1 cellular context compared by ENCODE assay signal in genomic region chr2:219160186-219161017, GRCh38.
A peak's percentile ranks its signal among the peaks of the same experiment; 100 is the strongest.
TF ChIP-seq lines count a peak whose summit lies in the region.

A gene with protein sequence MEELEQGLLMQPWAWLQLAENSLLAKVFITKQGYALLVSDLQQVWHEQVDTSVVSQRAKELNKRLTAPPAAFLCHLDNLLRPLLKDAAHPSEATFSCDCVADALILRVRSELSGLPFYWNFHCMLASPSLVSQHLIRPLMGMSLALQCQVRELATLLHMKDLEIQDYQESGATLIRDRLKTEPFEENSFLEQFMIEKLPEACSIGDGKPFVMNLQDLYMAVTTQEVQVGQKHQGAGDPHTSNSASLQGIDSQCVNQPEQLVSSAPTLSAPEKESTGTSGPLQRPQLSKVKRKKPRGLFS (minus strand): TSS chr2:219160815. CDS start chr2:219158362, 2,453 bp downstream.

TF ChIP-seq in HepG2, 621 proteins besides CTCF, POLR2A, EP300 and RAD21 (continued from another document and continues in another):
- TF ChIP-seq SALL1 (CRISPR knock-in tag; IDR thresholded peaks at IDR 0.05) (peak; percentile 91), AGO1 (IDR thresholded peaks at IDR 0.05; ENCODE audit: low read depth, low read length, poor library complexity, severe bottlenecking) (peak; percentile 78), EZH2 (conservative IDR thresholded peaks at IDR 0.05; ENCODE audit: low read depth, low read length) (no peak), ZFP37 (CRISPR knock-in tag; IDR thresholded peaks at IDR 0.05; ENCODE audit: borderline replicate concordance) (peak; percentile 95; the same call in 1 of the 2 replicates), PRDM4 (CRISPR knock-in tag; IDR thresholded peaks at IDR 0.05; ENCODE audit: borderline replicate concordance) (no peak), ASH2L (IDR thresholded peaks at IDR 0.05; ENCODE audit: insufficient read length, low read depth, low read length) (peak; percentile 92), ZC3H4 (CRISPR knock-in tag; IDR thresholded peaks at IDR 0.05; ENCODE audit: borderline replicate concordance) (no peak), ZNF253 (CRISPR knock-in tag; IDR thresholded peaks at IDR 0.05; ENCODE audit: borderline replicate concordance) (no peak), DBP (CRISPR knock-in tag; IDR thresholded peaks at IDR 0.05; ENCODE audit: not compliant biosample characterization) (peak; percentile 11), BORCS8-MEF2B (CRISPR knock-in tag; IDR thresholded peaks at IDR 0.05) (peak; percentile 98), HIC2 (CRISPR knock-in tag; IDR thresholded peaks at IDR 0.05; ENCODE audit: low read depth) (peak; percentile 64), NFATC3 (CRISPR knock-in tag; IDR thresholded peaks at IDR 0.05) (peak; percentile 80; the same call in 1 of the 2 replicates), ZNF670 (CRISPR knock-in tag; IDR thresholded peaks at IDR 0.05; ENCODE audit: borderline replicate concordance) (peak; percentile 88; the same call in 1 of the 2 replicates), SMAD3 (CRISPR knock-in tag; IDR thresholded peaks at IDR 0.05) (peak; percentile 38), ZNF780A (CRISPR knock-in tag; IDR thresholded peaks at IDR 0.05) (no peak), RBFOX2 (IDR thresholded peaks at IDR 0.05; ENCODE audit: low read depth, low read length) (peak; percentile 97), ZNF788 (CRISPR knock-in tag; IDR thresholded peaks at IDR 0.05; ENCODE audit: borderline replicate concordance) (peak; percentile 76), ZMYM3 (CRISPR knock-in tag; IDR thresholded peaks at IDR 0.05) (peak; percentile 63), DNMT3B (CRISPR knock-in tag; conservative IDR thresholded peaks at IDR 0.05) (no peak; the same call in 1 of the 2 replicates), SMC3 (IDR thresholded peaks at IDR 0.05; ENCODE audit: low read length) (peak; percentile 73; the same call in 1 of the 2 replicates), ZNF747 (CRISPR knock-in tag; IDR thresholded peaks at IDR 0.05; ENCODE audit: borderline replicate concordance) (peak; percentile 96), ZNF350 (CRISPR knock-in tag; IDR thresholded peaks at IDR 0.05; ENCODE audit: borderline replicate concordance, low read depth) (peak; percentile 92), ZBTB25 (CRISPR knock-in tag; IDR thresholded peaks at IDR 0.05) (peak; percentile 73), ZKSCAN5 (CRISPR knock-in tag; IDR thresholded peaks at IDR 0.05) (0 out of 2 replicates have a peak, but pooled peaks have one; percentile 73), GATAD1 (CRISPR knock-in tag; IDR thresholded peaks at IDR 0.05) (peak; percentile 77), ZNF777 (CRISPR knock-in tag; IDR thresholded peaks at IDR 0.05) (peak; percentile 81), ZNF841 (CRISPR knock-in tag; IDR thresholded peaks at IDR 0.05; ENCODE audit: borderline replicate concordance) (no peak), REPIN1 (CRISPR knock-in tag; IDR thresholded peaks at IDR 0.05; ENCODE audit: borderline replicate concordance, low read depth) (peak; percentile 88), THYN1 (CRISPR knock-in tag; IDR thresholded peaks at IDR 0.05; ENCODE audit: borderline replicate concordance, low read depth) (peak; percentile 97), HOXA9 (CRISPR knock-in tag; IDR thresholded peaks at IDR 0.05; ENCODE audit: borderline replicate concordance) (peak; percentile 76; the same call in 1 of the 2 replicates), SRF (IDR thresholded peaks at IDR 0.05; ENCODE audit: low read depth, low read length) (no peak; the same call in 1 of the 2 replicates), IRF2 (CRISPR knock-in tag; IDR thresholded peaks at IDR 0.05) (peak; percentile 85), SP4 (CRISPR knock-in tag; IDR thresholded peaks at IDR 0.05) (peak; percentile 87), WIZ (CRISPR knock-in tag; IDR thresholded peaks at IDR 0.05) (peak; percentile 78; the same call in 1 of the 2 replicates), CAMTA2 (CRISPR knock-in tag; IDR thresholded peaks at IDR 0.05; ENCODE audit: borderline replicate concordance) (0 out of 2 replicates have a peak, but pooled peaks have one; percentile 60), ZNF275 (CRISPR knock-in tag; IDR thresholded peaks at IDR 0.05; ENCODE audit: borderline replicate concordance) (peak; percentile 69), ZNF24 (IDR thresholded peaks at IDR 0.05) (no peak)
- TF ChIP-seq, protein P1, sequence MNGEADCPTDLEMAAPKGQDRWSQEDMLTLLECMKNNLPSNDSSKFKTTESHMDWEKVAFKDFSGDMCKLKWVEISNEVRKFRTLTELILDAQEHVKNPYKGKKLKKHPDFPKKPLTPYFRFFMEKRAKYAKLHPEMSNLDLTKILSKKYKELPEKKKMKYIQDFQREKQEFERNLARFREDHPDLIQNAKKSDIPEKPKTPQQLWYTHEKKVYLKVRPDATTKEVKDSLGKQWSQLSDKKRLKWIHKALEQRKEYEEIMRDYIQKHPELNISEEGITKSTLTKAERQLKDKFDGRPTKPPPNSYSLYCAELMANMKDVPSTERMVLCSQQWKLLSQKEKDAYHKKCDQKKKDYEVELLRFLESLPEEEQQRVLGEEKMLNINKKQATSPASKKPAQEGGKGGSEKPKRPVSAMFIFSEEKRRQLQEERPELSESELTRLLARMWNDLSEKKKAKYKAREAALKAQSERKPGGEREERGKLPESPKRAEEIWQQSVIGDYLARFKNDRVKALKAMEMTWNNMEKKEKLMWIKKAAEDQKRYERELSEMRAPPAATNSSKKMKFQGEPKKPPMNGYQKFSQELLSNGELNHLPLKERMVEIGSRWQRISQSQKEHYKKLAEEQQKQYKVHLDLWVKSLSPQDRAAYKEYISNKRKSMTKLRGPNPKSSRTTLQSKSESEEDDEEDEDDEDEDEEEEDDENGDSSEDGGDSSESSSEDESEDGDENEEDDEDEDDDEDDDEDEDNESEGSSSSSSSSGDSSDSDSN (CRISPR knock-in tag; IDR thresholded peaks at IDR 0.05) = peak; percentile 86
- TF ChIP-seq, protein P2, sequence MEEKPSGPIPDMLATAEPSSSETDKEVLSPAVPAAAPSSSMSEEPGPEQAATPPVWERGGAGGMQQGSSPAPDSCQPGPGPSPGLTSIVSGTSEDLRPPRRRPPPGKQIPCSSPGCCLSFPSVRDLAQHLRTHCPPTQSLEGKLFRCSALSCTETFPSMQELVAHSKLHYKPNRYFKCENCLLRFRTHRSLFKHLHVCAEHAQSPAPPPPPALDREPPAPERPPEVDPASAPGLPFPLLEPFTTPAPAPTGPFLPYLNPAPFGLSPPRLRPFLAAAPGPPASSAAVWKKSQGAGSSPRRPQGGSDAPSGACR (CRISPR knock-in tag; IDR thresholded peaks at IDR 0.05) = peak; percentile 78; the same call in 1 of the 2 replicates
- TF ChIP-seq, protein P3, sequence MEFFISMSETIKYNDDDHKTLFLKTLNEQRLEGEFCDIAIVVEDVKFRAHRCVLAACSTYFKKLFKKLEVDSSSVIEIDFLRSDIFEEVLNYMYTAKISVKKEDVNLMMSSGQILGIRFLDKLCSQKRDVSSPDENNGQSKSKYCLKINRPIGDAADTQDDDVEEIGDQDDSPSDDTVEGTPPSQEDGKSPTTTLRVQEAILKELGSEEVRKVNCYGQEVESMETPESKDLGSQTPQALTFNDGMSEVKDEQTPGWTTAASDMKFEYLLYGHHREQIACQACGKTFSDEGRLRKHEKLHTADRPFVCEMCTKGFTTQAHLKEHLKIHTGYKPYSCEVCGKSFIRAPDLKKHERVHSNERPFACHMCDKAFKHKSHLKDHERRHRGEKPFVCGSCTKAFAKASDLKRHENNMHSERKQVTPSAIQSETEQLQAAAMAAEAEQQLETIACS (CRISPR knock-in tag; IDR thresholded peaks at IDR 0.05) = peak; percentile 71
- TF ChIP-seq, protein P4, sequence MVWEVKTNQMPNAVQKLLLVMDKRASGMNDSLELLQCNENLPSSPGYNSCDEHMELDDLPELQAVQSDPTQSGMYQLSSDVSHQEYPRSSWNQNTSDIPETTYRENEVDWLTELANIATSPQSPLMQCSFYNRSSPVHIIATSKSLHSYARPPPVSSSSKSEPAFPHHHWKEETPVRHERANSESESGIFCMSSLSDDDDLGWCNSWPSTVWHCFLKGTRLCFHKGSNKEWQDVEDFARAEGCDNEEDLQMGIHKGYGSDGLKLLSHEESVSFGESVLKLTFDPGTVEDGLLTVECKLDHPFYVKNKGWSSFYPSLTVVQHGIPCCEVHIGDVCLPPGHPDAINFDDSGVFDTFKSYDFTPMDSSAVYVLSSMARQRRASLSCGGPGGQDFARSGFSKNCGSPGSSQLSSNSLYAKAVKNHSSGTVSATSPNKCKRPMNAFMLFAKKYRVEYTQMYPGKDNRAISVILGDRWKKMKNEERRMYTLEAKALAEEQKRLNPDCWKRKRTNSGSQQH (CRISPR knock-in tag; IDR thresholded peaks at IDR 0.05; ENCODE audit: low read depth) = 0 out of 2 replicates have a peak, but pooled peaks have one; percentile 34
- TF ChIP-seq, protein P5, sequence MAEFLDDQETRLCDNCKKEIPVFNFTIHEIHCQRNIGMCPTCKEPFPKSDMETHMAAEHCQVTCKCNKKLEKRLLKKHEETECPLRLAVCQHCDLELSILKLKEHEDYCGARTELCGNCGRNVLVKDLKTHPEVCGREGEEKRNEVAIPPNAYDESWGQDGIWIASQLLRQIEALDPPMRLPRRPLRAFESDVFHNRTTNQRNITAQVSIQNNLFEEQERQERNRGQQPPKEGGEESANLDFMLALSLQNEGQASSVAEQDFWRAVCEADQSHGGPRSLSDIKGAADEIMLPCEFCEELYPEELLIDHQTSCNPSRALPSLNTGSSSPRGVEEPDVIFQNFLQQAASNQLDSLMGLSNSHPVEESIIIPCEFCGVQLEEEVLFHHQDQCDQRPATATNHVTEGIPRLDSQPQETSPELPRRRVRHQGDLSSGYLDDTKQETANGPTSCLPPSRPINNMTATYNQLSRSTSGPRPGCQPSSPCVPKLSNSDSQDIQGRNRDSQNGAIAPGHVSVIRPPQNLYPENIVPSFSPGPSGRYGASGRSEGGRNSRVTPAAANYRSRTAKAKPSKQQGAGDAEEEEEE (CRISPR knock-in tag; IDR thresholded peaks at IDR 0.05; ENCODE audit: borderline replicate concordance) = peak; percentile 89; the same call in 1 of the 2 replicates
- TF ChIP-seq, protein P6, sequence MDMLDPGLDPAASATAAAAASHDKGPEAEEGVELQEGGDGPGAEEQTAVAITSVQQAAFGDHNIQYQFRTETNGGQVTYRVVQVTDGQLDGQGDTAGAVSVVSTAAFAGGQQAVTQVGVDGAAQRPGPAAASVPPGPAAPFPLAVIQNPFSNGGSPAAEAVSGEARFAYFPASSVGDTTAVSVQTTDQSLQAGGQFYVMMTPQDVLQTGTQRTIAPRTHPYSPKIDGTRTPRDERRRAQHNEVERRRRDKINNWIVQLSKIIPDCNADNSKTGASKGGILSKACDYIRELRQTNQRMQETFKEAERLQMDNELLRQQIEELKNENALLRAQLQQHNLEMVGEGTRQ (IDR thresholded peaks at IDR 0.05; ENCODE audit: low read depth, low read length) = no peak
- TF ChIP-seq, protein P6 (CRISPR knock-in tag; IDR thresholded peaks at IDR 0.05; ENCODE audit: borderline replicate concordance) = no peak
